ENCODE assay signal across 8 cellular contexts in the genomic region with DNA sequence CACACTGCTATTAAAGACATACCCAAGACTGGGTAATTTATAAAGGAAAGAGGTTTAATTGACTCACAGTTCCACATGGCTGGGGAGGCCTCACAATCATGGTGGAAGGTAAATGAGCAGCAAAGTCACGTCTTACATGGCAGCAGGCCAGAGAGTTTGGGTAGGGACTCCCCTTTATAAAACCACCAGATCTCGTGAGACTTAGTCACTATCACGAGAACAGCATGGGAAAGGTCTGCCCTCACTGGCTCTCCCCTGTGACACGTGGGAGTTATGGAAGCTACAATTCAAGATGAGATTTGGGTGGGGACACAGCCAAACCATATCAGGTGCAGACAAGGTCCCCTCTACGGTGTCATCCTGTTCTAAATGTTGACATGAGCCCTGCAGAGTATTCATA.
DNase-seq lines count a peak whose midpoint lies in the region; ATAC-seq and TF ChIP-seq lines count a peak whose summit lies in the region.
"Not testable (repeated sequence)": the region's sequence is repeated elsewhere in the genome, so short reads cannot be mapped to it uniquely, and the experiment has no call there.

No MANE protein-coding gene starts in this region.

- H3K4me1 ChIP-seq in right atrium auricular region (peaks cover 0 to 46% of the 10 kb centered on the region in 2 donors), skeletal muscle tissue (ENCODE audit: control insufficient read depth in 3 of 3, insufficient read depth in 3 of 3, low read length in 3 of 3) (peaks cover 11 to 25% (median 24%) of the 10 kb centered on the region in 3 donors)

- H3K4me1 Mint-ChIP-seq in activated CD8-positive, alpha-beta T cell treated with anti-CD3 and anti-CD28 coated beads for 36 hours (ENCODE audit: low read depth), result peaks cover 17% of the 10 kb centered on the region

- not testable (repeated sequence) for H3K9me3 Mint-ChIP-seq in activated CD8-positive, alpha-beta T cell treated with anti-CD3 and anti-CD28 coated beads for 36 hours

- not testable (repeated sequence) for TF ChIP-seq CTCF in activated CD8-positive, alpha-beta T cell treated with anti-CD3 and anti-CD28 coated beads for 36 hours (IDR thresholded peaks at IDR 0.05); brain microvascular endothelial cell (IDR thresholded peaks at IDR 0.05; ENCODE audit: low read depth, low read length, missing control alignments); fibroblast of mammary gland (conservative IDR thresholded peaks at IDR 0.05; ENCODE audit: control insufficient read depth, insufficient read depth, low read depth, low read length); right atrium auricular region (IDR thresholded peaks at IDR 0.05)

- H3K36me3 Mint-ChIP-seq in activated CD8-positive, alpha-beta T cell treated with anti-CD3 and anti-CD28 coated beads for 36 hours (ENCODE audit: low read depth), result not testable (repeated sequence)

- H3K27me3 Mint-ChIP-seq in activated CD8-positive, alpha-beta T cell treated with anti-CD3 and anti-CD28 coated beads for 36 hours, result peaks cover 26% of the 10 kb centered on the region

- H3K27ac Mint-ChIP-seq in activated CD8-positive, alpha-beta T cell treated with anti-CD3 and anti-CD28 coated beads for 36 hours, result not testable (repeated sequence)

- not testable (repeated sequence) for H3K4me3 Mint-ChIP-seq in activated CD8-positive, alpha-beta T cell treated with anti-CD3 and anti-CD28 coated beads for 36 hours

- DNase-seq in Caki2 (ENCODE audit: low read depth), result peak; percentile 12
- DNase-seq in M059J (ENCODE audit: low read depth), result peak; percentile 16
- peak; percentile 9 for DNase-seq in activated CD8-positive, alpha-beta T cell treated with anti-CD3 and anti-CD28 coated beads for 36 hours
- DNase-seq in brain microvascular endothelial cell, result peak; percentile 9
- peak; percentile 35 for DNase-seq in fibroblast of mammary gland (ENCODE audit: low read depth)
- DNase-seq in right atrium auricular region (ENCODE audit: low spot score), result peak; percentile 53
- DNase-seq in myocyte (ENCODE audit: low read depth), result peak; percentile 22

- POLR2A ChIA-PET in activated CD8-positive, alpha-beta T cell treated with anti-CD3 and anti-CD28 coated beads for 36 hours (lab: Charles Lee), result not testable (repeated sequence)

- intact Hi-C loops in activated CD8-positive, alpha-beta T cell treated with anti-CD3 and anti-CD28 coated beads for 36 hours (cut with micrococcal nuclease), result not testable (repeated sequence)

- not testable (repeated sequence) for ATAC-seq in activated CD8-positive, alpha-beta T cell treated with anti-CD3 and anti-CD28 coated beads for 36 hours

- not testable (repeated sequence) for H3K36me3 ChIP-seq in brain microvascular endothelial cell (replicated peaks); right atrium auricular region; skeletal muscle tissue (ENCODE audit: control insufficient read depth in 3 of 3, insufficient read depth in 3 of 3, low read length in 3 of 3)

- H3K4me3 ChIP-seq in brain microvascular endothelial cell (ENCODE audit: low read depth, low read length); fibroblast of mammary gland (ENCODE audit: control insufficient read depth, low read depth, low read length); right atrium auricular region; skeletal muscle tissue (ENCODE audit: low read length in 3 of 3): not testable (repeated sequence)

- not testable (repeated sequence) for H3K27ac ChIP-seq in brain microvascular endothelial cell
- peak overlapping the region in 1 of 2 donors; percentile 84 for H3K27ac ChIP-seq in right atrium auricular region
- H3K27ac ChIP-seq in skeletal muscle tissue (ENCODE audit: low read depth, low read length), result peak overlapping the region; percentile 68

- in situ Hi-C loops in Caki2 (cut with HindIII; ENCODE audit: low pct_unique_long_range_greater_than_20kb, low sequenced_read_pairs); brain microvascular endothelial cell (cut with HindIII; ENCODE audit: low pct_ligation_motif_present, low sequenced_read_pairs): not testable (repeated sequence)

- CTCF ChIA-PET in activated CD8-positive, alpha-beta T cell treated with anti-CD3 and anti-CD28 coated beads for 36 hours (lab: Charles Lee), result not testable (repeated sequence)

- not testable (repeated sequence) for H3K9ac ChIP-seq in skeletal muscle tissue (ENCODE audit: low read depth in 1 of 3, low read length in 3 of 3)

- not testable (repeated sequence) for H3K9me3 ChIP-seq in right atrium auricular region; skeletal muscle tissue (ENCODE audit: control insufficient read depth in 3 of 3, low read length in 3 of 3)

- H3K27me3 ChIP-seq in brain microvascular endothelial cell (replicated peaks); right atrium auricular region; skeletal muscle tissue (ENCODE audit: control insufficient read depth in 3 of 3, insufficient read depth in 3 of 3, low read length in 3 of 3): not testable (repeated sequence)
